19 cellular contexts compared by ENCODE assay signal in the genomic region with DNA sequence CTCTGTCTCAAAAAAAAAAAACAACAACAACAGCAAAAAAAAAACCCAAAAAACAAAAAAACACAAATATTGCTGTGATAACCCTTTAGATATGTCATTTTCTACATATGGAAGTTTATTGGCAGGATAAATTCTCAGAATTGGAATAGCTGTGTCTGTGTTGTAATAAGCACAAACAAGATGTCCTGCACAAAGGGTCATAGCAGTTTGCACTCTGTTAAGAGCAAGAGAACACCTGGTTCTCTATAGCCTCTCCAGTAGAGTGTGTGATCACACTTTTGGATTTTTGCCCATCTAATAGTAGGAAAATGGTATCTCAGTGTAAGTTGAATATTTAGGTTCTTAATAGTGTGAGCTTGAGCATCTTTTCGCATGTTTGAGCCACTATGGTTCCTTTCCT.
DNase-seq lines count a peak whose midpoint lies in the region; ATAC-seq and TF ChIP-seq lines count a peak whose summit lies in the region.
"Had no signal": no experiment of that assay in that cellular context is flagged by ENCODE, and none has a peak within 500 bp of the region (broad histone marks: within the 10 kb centered on the region; RNA-seq: fewer than 3 reads in every experiment).

No MANE protein-coding gene starts in this region.

- H3K4me1 Mint-ChIP-seq in CD4-positive, alpha-beta memory T cell: no peaks in the 10 kb centered on the region
- H3K4me1 Mint-ChIP-seq: CD14-positive monocyte had no signal

- H3K4me3 ChIP-seq in BLaER1 (no peak overlapping the region), uterus (no peak overlapping the region)
- H3K4me3 ChIP-seq in BLaER1 treated with 17β-estradiol and CSF1 and Interleukin-3, amounts not matched to agents 10 nM and 100 nM: no peak overlapping the region
- H3K4me3 ChIP-seq in CD4-positive, alpha-beta memory T cell (ENCODE audit: low read length in 2 of 2): no peak overlapping the region

- H3K9me3 ChIP-seq in BLaER1: 0 out of 2 replicates have a peak, but pooled peaks cover 4% of the 10 kb centered on the region
- peaks cover 0 to 5% (median 0%) of the 10 kb centered on the region in 11 experiments; a peak in 1 of 22 replicates for H3K9me3 ChIP-seq in BLaER1 treated with 17β-estradiol and CSF1 and Interleukin-3, amounts not matched to agents 10 nM and 100 nM (replicated peaks in 1 of 11)
- H3K9me3 ChIP-seq in CD4-positive, alpha-beta memory T cell (ENCODE audit: control insufficient read depth in 1 of 2, low read length in 2 of 2): no peaks in the 10 kb centered on the region
- no peaks in the 10 kb centered on the region for H3K9me3 ChIP-seq in uterus
- H3K9me3 ChIP-seq: BE2C had no signal

- DNase-seq in NCI-H2029 treated with DMSO at 0.1 percent for 48 hours (lab: John Stamatoyannopoulos, UW) (peak; percentile 2), left lobe of liver (ENCODE audit: low spot score) (peak; percentile 45), NCI-H510A (lab: John Stamatoyannopoulos, UW) (no peak), uterus (no peak)
- no peak for DNase-seq in CD4-positive, alpha-beta memory T cell
- DNase-seq: ACHN; BE2C; Calu3; CD8-positive, alpha-beta T cell; GDM1; GOT3; H7; HFFc6; KBM-7 had no signal

- H3K36me3 Mint-ChIP-seq in CD4-positive, alpha-beta memory T cell: no peaks in the 10 kb centered on the region
- H3K36me3 Mint-ChIP-seq: CD14-positive monocyte; CD8-positive, alpha-beta T cell; IgD-negative memory B cell had no signal

- H3K27ac Mint-ChIP-seq in CD4-positive, alpha-beta memory T cell: no peak overlapping the region
- H3K27ac Mint-ChIP-seq: CD14-positive monocyte; CD8-positive, alpha-beta T cell; HFFc6; IgD-negative memory B cell had no signal

- H3K27me3 ChIP-seq in BLaER1: no peaks in the 10 kb centered on the region
- no peaks in the 10 kb centered on the region for H3K27me3 ChIP-seq in BLaER1 treated with 17β-estradiol and CSF1 and Interleukin-3, amounts not matched to agents 10 nM and 100 nM
- H3K27me3 ChIP-seq in CD4-positive, alpha-beta memory T cell (ENCODE audit: insufficient read depth, low read length): no peaks in the 10 kb centered on the region
- H3K27me3 ChIP-seq in uterus: no peaks in the 10 kb centered on the region
- H3K27me3 ChIP-seq: BE2C had no signal

- peak; percentile 76 for ATAC-seq in left lobe of liver
- ATAC-seq: CD8-positive, alpha-beta T cell; HCT116 had no signal

- no peak for TF ChIP-seq POLR2A in uterus (IDR thresholded peaks at IDR 0.05)

- H3K36me3 ChIP-seq in BLaER1 (peaks cover 19% of the 10 kb centered on the region), uterus (no peaks in the 10 kb centered on the region)
- peaks cover 0 to 14% (median 0%) of the 10 kb centered on the region in 11 experiments; a peak in 2 of 22 replicates for H3K36me3 ChIP-seq in BLaER1 treated with 17β-estradiol and CSF1 and Interleukin-3, amounts not matched to agents 10 nM and 100 nM
- no peaks in the 10 kb centered on the region for H3K36me3 ChIP-seq in CD4-positive, alpha-beta memory T cell (ENCODE audit: insufficient read depth, low read length)
- H3K36me3 ChIP-seq: BE2C had no signal

- no peak overlapping the region for H3K27ac ChIP-seq in BLaER1
- no peak overlapping the region for H3K27ac ChIP-seq in BLaER1 treated with 17β-estradiol and CSF1 and Interleukin-3, amounts not matched to agents 10 nM and 100 nM
- H3K27ac ChIP-seq in CD4-positive, alpha-beta memory T cell (ENCODE audit: low read depth, low read length): no peak overlapping the region
- no peak overlapping the region for H3K27ac ChIP-seq in uterus

- intact Hi-C loops in CD4-positive, alpha-beta memory T cell (cut with micrococcal nuclease): no loop called here
- intact Hi-C loops in uterus (cut with DNase I; ENCODE audit: low total_unique reads): no loop called here

- POLR2A ChIA-PET in CD4-positive, alpha-beta memory T cell (lab: Charles Lee; ENCODE audit: partially characterized antibody): no interaction called here

- CTCF ChIA-PET in CD4-positive, alpha-beta memory T cell (lab: Charles Lee; ENCODE audit: partially characterized antibody): no interaction called here

- peak overlapping the region; percentile 88 for H3K4me2 ChIP-seq in BLaER1
- H3K4me2 ChIP-seq in BLaER1 treated with 17β-estradiol and CSF1 and Interleukin-3, amounts not matched to agents 10 nM and 100 nM: peak overlapping the region in 7 of 11 experiments; percentile 1 to 96 (median 52); a peak in 11 of 22 replicates

- no peak overlapping the region for H3K9ac ChIP-seq in BLaER1
- no peak overlapping the region for H3K9ac ChIP-seq in BLaER1 treated with 17β-estradiol and CSF1 and Interleukin-3, amounts not matched to agents 10 nM and 100 nM

- no peaks in the 10 kb centered on the region for H3K9me3 Mint-ChIP-seq in CD4-positive, alpha-beta memory T cell
- H3K9me3 Mint-ChIP-seq: CD8-positive, alpha-beta T cell had no signal

- TF ChIP-seq CTCF in uterus (IDR thresholded peaks at IDR 0.05): no peak

- no peak overlapping the region for H3K4me3 Mint-ChIP-seq in CD4-positive, alpha-beta memory T cell
- H3K4me3 Mint-ChIP-seq: CD14-positive monocyte; CD8-positive, alpha-beta T cell; HFFc6; IgD-negative memory B cell had no signal

- no peaks in the 10 kb centered on the region for H4K20me1 ChIP-seq in BLaER1
- H4K20me1 ChIP-seq in BLaER1 treated with 17β-estradiol and CSF1 and Interleukin-3, amounts not matched to agents 10 nM and 100 nM: no peaks in the 10 kb centered on the region

- peaks cover 0 to 3% of the 10 kb centered on the region in 2 donors for H3K27me3 Mint-ChIP-seq in CD4-positive, alpha-beta memory T cell

- H3K4me1 ChIP-seq in BLaER1: peaks cover 59% of the 10 kb centered on the region
- peaks cover 15 to 60% (median 53%) of the 10 kb centered on the region in 10 experiments for H3K4me1 ChIP-seq in BLaER1 treated with 17β-estradiol and CSF1 and Interleukin-3, amounts not matched to agents 10 nM and 100 nM
- H3K4me1 ChIP-seq in CD4-positive, alpha-beta memory T cell (ENCODE audit: insufficient read depth, low read length): no peaks in the 10 kb centered on the region
- no peaks in the 10 kb centered on the region for H3K4me1 ChIP-seq in uterus
- H3K4me1 ChIP-seq: BE2C had no signal

Comparison
In these comparisons a context has a peak if more than half of its experiments do, and no peak if none do; other contexts are left out.
1. DNase-seq: peak in NCI-H2029 treated with DMSO at 0.1 percent for 48 hours (single experiment) and left lobe of liver (single experiment); none in CD4-positive, alpha-beta memory T cell (0 of 5), NCI-H510A (single experiment) and uterus (0 of 2).